In genomic region chr17:82871056-82871775, GRCh38 we compare ENCODE assay signal across 9 cellular contexts. TPM values are rescaled to one million over a fixed set of nuclear protein-coding genes. Genes with fewer than 3 reads are reported as not detected.
DNase-seq lines count a peak whose midpoint lies in the region; ATAC-seq and TF ChIP-seq lines count a peak whose summit lies in the region.
"Had no signal": no experiment of that assay in that cellular context is flagged by ENCODE, and none has a peak within 500 bp of the region (broad histone marks: within the 10 kb centered on the region; RNA-seq: fewer than 3 reads in every experiment).

No MANE protein-coding gene starts in this region.

- peak; percentile 59 for ATAC-seq in HG03103 (IDR thresholded peaks at IDR 0.05; ENCODE audit: low read depth, unreplicated experiment)
- ATAC-seq: pancreas had no signal

- H3K4me1 ChIP-seq in ovary (ENCODE audit: insufficient read depth) = no peaks in the 10 kb centered on the region
- H3K4me1 ChIP-seq in uterus = no peaks in the 10 kb centered on the region

- WGBS in ovary, 3 donors = 86 to 91% (median 89%) methylated on average over 27 to 31 of the region's 31 CpGs

- TF ChIP-seq POLR2A in ovary (IDR thresholded peaks at IDR 0.05) = no peak
- TF ChIP-seq POLR2A in uterus (IDR thresholded peaks at IDR 0.05) = no peak

- H3K36me3 ChIP-seq in GM06990 (ENCODE audit: control insufficient read depth, insufficient read depth, low read length) (peaks cover 5% of the 10 kb centered on the region), ovary (no peaks in the 10 kb centered on the region), uterus (no peaks in the 10 kb centered on the region)
- H3K36me3 ChIP-seq: pancreas had no signal

- H3K4me3 ChIP-seq in GM06990 (replicated peaks; ENCODE audit: low read depth, low read length) (0 out of 2 replicates have a peak overlapping the region, but pooled peaks have one; percentile 7), epithelial cell of esophagus (ENCODE audit: low read length) (no peak overlapping the region), ovary (no peak overlapping the region), uterus (no peak overlapping the region)
- H3K4me3 ChIP-seq: pancreas had no signal

- H3K27me3 ChIP-seq in GM06990 (replicated peaks; ENCODE audit: control insufficient read depth, insufficient read depth, low read length) (no peaks in the 10 kb centered on the region), ovary (no peaks in the 10 kb centered on the region), uterus (no peaks in the 10 kb centered on the region)
- H3K27me3 ChIP-seq: pancreas had no signal

- no peak for TF ChIP-seq EP300 in ovary (IDR thresholded peaks at IDR 0.05)

- no peaks in the 10 kb centered on the region for H3K9me3 ChIP-seq in ovary
- H3K9me3 ChIP-seq in uterus = no peaks in the 10 kb centered on the region
- H3K9me3 ChIP-seq: pancreas had no signal

- intact Hi-C loops in ovary (cut with DNase I) = no loop called here
- intact Hi-C loops in uterus (cut with DNase I; ENCODE audit: low total_unique reads) = no loop called here

- DNase-seq in GM06990 (ENCODE audit: extremely low read depth, insufficient read length) = peak; percentile 85
- DNase-seq in GM19240 (ENCODE audit: insufficient read length, low spot score) = peak; percentile 79
- peak; percentile 72 for DNase-seq in epithelial cell of esophagus (ENCODE audit: low read depth)
- no peak for DNase-seq in ovary
- DNase-seq in HPDE6-E6E7 (ENCODE audit: extremely low spot score) = no peak
- no peak for DNase-seq in uterus
- DNase-seq in GDM1 (lab: John Stamatoyannopoulos, UW) = no peak

- TF ChIP-seq CTCF in GM06990 (IDR thresholded peaks at IDR 0.05; ENCODE audit: insufficient read depth, low read length, poor library complexity, severe bottlenecking) (peak; percentile 49), epithelial cell of esophagus (IDR thresholded peaks at IDR 0.05; ENCODE audit: insufficient read depth, low read depth, low read length, missing control alignments) (peak; percentile 3), ovary (IDR thresholded peaks at IDR 0.05) (no peak), uterus (IDR thresholded peaks at IDR 0.05) (no peak)

- H3K27ac ChIP-seq in ovary = no peak overlapping the region
- H3K27ac ChIP-seq in uterus = no peak overlapping the region
- H3K27ac ChIP-seq: pancreas had no signal

RNA-seq across cellular contexts. Expression of gene ZNF750, which starts 31.4 kb away (rescaled TPM):
- total RNA-seq in ovary (not detected), uterus (under 1 TPM in 2 of 4 donors, not detected in 2; under 0.01 to 0.07 TPM)
- under 1 TPM in 1 of 2 donors, not detected in 1; 0.02 TPM for polyA plus RNA-seq in ovary
- total RNA-seq: pancreas had no signal

Comparison
In these comparisons a context has a peak if more than half of its experiments do, and no peak if none do; other contexts are left out.
1. DNase-seq: peak in GM06990 (single experiment), GM19240 (single experiment) and epithelial cell of esophagus (single experiment); none in ovary (0 of 5), HPDE6-E6E7 (single experiment), uterus (0 of 2) and GDM1 (single experiment).
2. CTCF ChIP-seq: peak in GM06990 (single experiment) and epithelial cell of esophagus (single experiment); none in ovary (0 of 3) and uterus (0 of 4).